25 cellular contexts compared by ENCODE assay signal in the genomic region with DNA sequence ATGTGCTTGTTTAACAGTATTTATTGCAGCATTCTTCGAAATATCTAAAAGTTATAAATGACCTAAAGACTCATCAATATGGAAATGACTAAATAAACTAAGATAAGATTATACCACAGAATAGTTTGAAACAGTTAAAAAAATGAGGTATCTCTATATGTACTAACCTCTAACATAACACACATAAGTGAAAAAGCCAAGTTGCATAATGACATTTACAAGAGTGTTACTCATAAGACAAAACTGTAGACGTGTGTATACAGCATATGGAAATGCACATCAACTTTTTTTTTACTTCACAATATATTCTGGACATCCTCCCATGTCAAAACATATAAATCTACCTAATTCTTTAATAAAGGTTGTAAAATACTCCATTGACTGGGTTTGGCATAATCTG. TPM values are rescaled to one million over a fixed set of nuclear protein-coding genes. Genes with fewer than 3 reads are reported as not detected.
DNase-seq lines count a peak whose midpoint lies in the region; ATAC-seq, FAIRE-seq and TF ChIP-seq lines count a peak whose summit lies in the region.
"Had no signal": no experiment of that assay in that cellular context is flagged by ENCODE, and none has a peak within 500 bp of the region (broad histone marks: within the 10 kb centered on the region; RNA-seq: fewer than 3 reads in every experiment).

No MANE protein-coding gene starts in this region.

- TF ChIP-seq CTCF in bronchial epithelial cell (IDR thresholded peaks at IDR 0.05; ENCODE audit: insufficient read depth, low read length, severe bottlenecking), result no peak

- peak; percentile 46 to 79 for ATAC-seq in activated CD4-positive, CD25-positive, alpha-beta regulatory T cell treated with anti-CD3 and anti-CD28 coated beads, Interleukin-2, amount 50 U/mL, for 24 hours
- no peak for ATAC-seq in HG03175 (IDR thresholded peaks at IDR 0.05; ENCODE audit: unreplicated experiment)
- no peak for ATAC-seq in HG02678 (IDR thresholded peaks at IDR 0.05; ENCODE audit: unreplicated experiment)
- ATAC-seq: CD8-positive, alpha-beta T cell had no signal

- no peaks in the 10 kb centered on the region for H3K36me3 ChIP-seq in bronchial epithelial cell (ENCODE audit: control insufficient read depth, insufficient read depth, low read length)
- H3K36me3 ChIP-seq: BLaER1, SJSA1 had no signal

- DNase-seq in activated CD4-positive, CD25-positive, alpha-beta regulatory T cell treated with anti-CD3 and anti-CD28 coated beads, Interleukin-2, amount 50 U/mL, for 72 hours, result no peak
- peak; percentile 20 for DNase-seq in MV-4-11 (lab: John Stamatoyannopoulos, UW)
- DNase-seq in bronchial epithelial cell (ENCODE audit: low read depth), result peak; percentile 77
- peak; percentile 19 for DNase-seq in iris pigment epithelial cell (ENCODE audit: low read depth)
- DNase-seq in DMS114 treated with DMSO at 0.1 percent for 48 hours (lab: John Stamatoyannopoulos, UW; ENCODE audit: unreplicated experiment), result no peak
- DNase-seq: 8988T; CD8-positive, alpha-beta T cell; DMS79 treated with DMSO at 0.1 percent for 48 hours; GF-D8; HFFc6; NCI-H1417 treated with DMSO at 0.1 percent for 48 hours; NCI-H2029 treated with DMSO at 0.1 percent for 48 hours; NCI-H2171 treated with DMSO at 0.1 percent for 48 hours; NCI-H510A; NCI-H774 had no signal

- no peak for FAIRE-seq in bronchial epithelial cell (lab: Jason Lieb, UNC)
- FAIRE-seq: D721Med, GM12891, GM18507, H1, HTR-8/SVneo had no signal

- H3K27me3 ChIP-seq in bronchial epithelial cell (ENCODE audit: control insufficient read depth, insufficient read depth, low read length), result no peaks in the 10 kb centered on the region
- H3K27me3 ChIP-seq: BLaER1, SJSA1 had no signal

- no peak overlapping the region for H3K4me3 ChIP-seq in bronchial epithelial cell (ENCODE audit: low read depth, low read length)
- H3K4me3 ChIP-seq: BLaER1, SJSA1 had no signal

RNA-seq across cellular contexts. Expression of gene CPM, which starts 22.8 kb away (rescaled TPM):
- 7.1 and 28.5 TPM in 2 replicates for total RNA-seq in bronchial epithelial cell

Comparison
In these comparisons a context has a peak if more than half of its experiments do, and no peak if none do; other contexts are left out.
1. ATAC-seq: peak in activated CD4-positive, CD25-positive, alpha-beta regulatory T cell treated with anti-CD3 and anti-CD28 coated beads, Interleukin-2, amount 50 U/mL, for 24 hours (2 of 2); none in HG03175 (single experiment) and HG02678 (single experiment).
2. DNase-seq: peak in MV-4-11 (single experiment), bronchial epithelial cell (single experiment) and iris pigment epithelial cell (single experiment); none in activated CD4-positive, CD25-positive, alpha-beta regulatory T cell treated with anti-CD3 and anti-CD28 coated beads, Interleukin-2, amount 50 U/mL, for 72 hours (single experiment) and DMS114 treated with DMSO at 0.1 percent for 48 hours (single experiment).